Comparison of ENCODE assay signal across 10 cellular contexts in genomic region chr17:69358688-69359596, GRCh38. TPM values are rescaled to one million over a fixed set of nuclear protein-coding genes. Genes with fewer than 3 reads are reported as not detected.
DNase-seq lines count a peak whose midpoint lies in the region; ATAC-seq, FAIRE-seq and TF ChIP-seq lines count a peak whose summit lies in the region.
"Had no signal": no experiment of that assay in that cellular context is flagged by ENCODE, and none has a peak within 500 bp of the region (broad histone marks: within the 10 kb centered on the region; RNA-seq: fewer than 3 reads in every experiment).

No MANE protein-coding gene starts in this region.

- peak; percentile 22 for DNase-seq in MCF 10A (ENCODE audit: unreplicated experiment)
- no peak for DNase-seq in breast epithelium (ENCODE audit: low spot score in 2 of 2)
- peak; percentile 17 for DNase-seq in NCI-H1092 (lab: John Stamatoyannopoulos, UW)
- DNase-seq in bronchial epithelial cell (ENCODE audit: low read depth), result no peak
- no peak for DNase-seq in 8988T
- no peak for DNase-seq in coronary artery (ENCODE audit: low spot score)
- DNase-seq: NCI-H187 had no signal

- H3K4me1 ChIP-seq in breast epithelium, result no peaks in the 10 kb centered on the region
- H3K4me1 ChIP-seq: HAP-1 had no signal

- H3K9me3 ChIP-seq in breast epithelium, result no peaks in the 10 kb centered on the region
- H3K9me3 ChIP-seq: HAP-1 had no signal

- H3K27ac Mint-ChIP-seq in MCF 10A (ENCODE audit: low read depth, unreplicated experiment), result no peak overlapping the region

- H3K36me3 Mint-ChIP-seq in MCF 10A (ENCODE audit: insufficient read depth, unreplicated experiment), result no peaks in the 10 kb centered on the region

- H3K27ac ChIP-seq in breast epithelium (no peak overlapping the region), coronary artery (no peak overlapping the region)

- H3K36me3 ChIP-seq in breast epithelium (no peaks in the 10 kb centered on the region), bronchial epithelial cell (ENCODE audit: control insufficient read depth, insufficient read depth, low read length) (no peaks in the 10 kb centered on the region)
- H3K36me3 ChIP-seq: HAP-1 had no signal

- no peaks in the 10 kb centered on the region for H3K27me3 ChIP-seq in breast epithelium
- H3K27me3 ChIP-seq in bronchial epithelial cell (ENCODE audit: control insufficient read depth, insufficient read depth, low read length), result no peaks in the 10 kb centered on the region

- no TSS peak for BruUV-seq in MCF 10A (replicated peaks; lab: Mats Ljungman, UMichigan)

- ATAC-seq in activated CD4-positive, CD25-positive, alpha-beta regulatory T cell treated with anti-CD3 and anti-CD28 coated beads, Interleukin-2, amount 50 U/mL, for 24 hours, result no peak
- no peak for ATAC-seq in HG02588 (IDR thresholded peaks at IDR 0.05; ENCODE audit: unreplicated experiment)

- intact Hi-C loops in MCF 10A (cut with micrococcal nuclease), result no loop called here
- intact Hi-C loops in breast epithelium (cut with DNase I; ENCODE audit: low total_unique reads), result loop anchor here (2.0 kb wide), 1 partner anchor 50 kb away; no protein-coding TSS in a partner anchor

- H3K4me1 Mint-ChIP-seq in MCF 10A (ENCODE audit: insufficient read depth, unreplicated experiment), result peaks cover 8% of the 10 kb centered on the region

- H3K4me3 ChIP-seq in breast epithelium (no peak overlapping the region), bronchial epithelial cell (ENCODE audit: low read depth, low read length) (no peak overlapping the region), coronary artery (no peak overlapping the region)
- H3K4me3 ChIP-seq: HAP-1 had no signal

- H3K4me3 Mint-ChIP-seq in MCF 10A (ENCODE audit: unreplicated experiment), result no peak overlapping the region

- FAIRE-seq in bronchial epithelial cell (lab: Jason Lieb, UNC), result no peak

- POLR2A ChIA-PET in MCF 10A (lab: Yijun Ruan, JAX), result interaction anchor here (0.6 to 1.8 kb wide), 3 partner anchors 9 to 144 kb away, joined by 3 to 7 read pairs (median 5); partner anchors contain the start of gene ABCA5

- H3K9me3 Mint-ChIP-seq in MCF 10A (ENCODE audit: unreplicated experiment), result no peaks in the 10 kb centered on the region

- H3K27me3 Mint-ChIP-seq in MCF 10A (ENCODE audit: insufficient read depth, unreplicated experiment), result no peaks in the 10 kb centered on the region

- no peak for TF ChIP-seq POLR2A in breast epithelium (IDR thresholded peaks at IDR 0.05)

- TF ChIP-seq CTCF in MCF 10A (IDR thresholded peaks at IDR 0.05; ENCODE audit: unreplicated experiment) (no peak), breast epithelium (IDR thresholded peaks at IDR 0.05) (no peak), bronchial epithelial cell (IDR thresholded peaks at IDR 0.05; ENCODE audit: insufficient read depth, low read length, severe bottlenecking) (peak; percentile 11), coronary artery (IDR thresholded peaks at IDR 0.05) (no peak)

- CTCF ChIA-PET in MCF 10A (lab: Yijun Ruan, JAX), result interaction anchor here (0.6 to 2.0 kb wide), 4 partner anchors 10 to 166 kb away, joined by 3 to 7 read pairs (median 4); partner anchors contain the start of gene MAP2K6

RNA-seq across cellular contexts. Expression of gene ABCA5, which starts 32.0 kb away (rescaled TPM):
- 7.6 and 9.6 TPM in 2 replicates for total RNA-seq in MCF 10A (2022)
- total RNA-seq in breast epithelium, result 100 to 1,000 TPM in 1 of 3 donors, 10 to 100 TPM in 2; 88.8 to 152 (median 93.1) TPM
- 11.6 and 15.6 TPM in 2 replicates for total RNA-seq in bronchial epithelial cell

RNA-seq across cellular contexts. Expression of gene MAP2K6, which starts 55.6 kb away (rescaled TPM):
- total RNA-seq in MCF 10A (2022) (0.28 and 0.37 TPM in 2 replicates), breast epithelium (10 to 100 TPM; 10.9 to 54.9 (median 16.7) TPM), bronchial epithelial cell (0.13 and 0.26 TPM in 2 replicates)

Comparison
In these comparisons a context has a peak if more than half of its experiments do, and no peak if none do; other contexts are left out.
1. DNase-seq: peak in MCF 10A (single experiment) and NCI-H1092 (single experiment); none in breast epithelium (0 of 2), bronchial epithelial cell (single experiment), 8988T (single experiment) and coronary artery (single experiment).